Comparison of ENCODE assay signal across 17 cellular contexts in genomic region chr12:99069371-99069770, GRCh38.
DNase-seq lines count a peak whose midpoint lies in the region; ATAC-seq and TF ChIP-seq lines count a peak whose summit lies in the region.
"Had no signal": no experiment of that assay in that cellular context is flagged by ENCODE, and none has a peak within 500 bp of the region (broad histone marks: within the 10 kb centered on the region; RNA-seq: fewer than 3 reads in every experiment).

No MANE protein-coding gene starts in this region.

- no peaks in the 10 kb centered on the region for H3K79me2 ChIP-seq in neural cell (replicated peaks; ENCODE audit: insufficient read depth, low read length)

- H4K20me1 ChIP-seq in neural cell (ENCODE audit: insufficient read depth): no peaks in the 10 kb centered on the region
- H4K20me1 ChIP-seq: BLaER1 had no signal

- DNase-seq in NCI-H2227 (lab: John Stamatoyannopoulos, UW; ENCODE audit: unreplicated experiment) (peak; percentile 80), NCI-H2227 treated with DMSO at 0.1 percent for 48 hours (lab: John Stamatoyannopoulos, UW) (peak; percentile 86), brain microvascular endothelial cell (no peak), KG1 (lab: John Stamatoyannopoulos, UW) (no peak)
- DNase-seq: 8988T; ACHN; BE2C; C1 segment of cervical spinal cord; CD4-positive, alpha-beta memory T cell; CD4-positive, CD25-positive, alpha-beta regulatory T cell; CD8-positive, alpha-beta memory T cell; DMS 273 treated with DMSO at 0.1 percent for 48 hours; DMS79 treated with DMSO at 0.1 percent for 48 hours; GF-D8 had no signal

- peak overlapping the region; percentile 92 for H3K27ac ChIP-seq in neural cell (ENCODE audit: low read length)
- H3K27ac ChIP-seq in brain microvascular endothelial cell: no peak overlapping the region
- H3K27ac ChIP-seq: BLaER1 had no signal

- H3K27me3 ChIP-seq in neural cell (ENCODE audit: insufficient read depth, low read depth, low read length): no peaks in the 10 kb centered on the region
- no peaks in the 10 kb centered on the region for H3K27me3 ChIP-seq in brain microvascular endothelial cell (replicated peaks)
- H3K27me3 ChIP-seq: BE2C, BLaER1 had no signal

- ATAC-seq in HG03565 (IDR thresholded peaks at IDR 0.05; ENCODE audit: unreplicated experiment): no peak

- TF ChIP-seq EP300 in neural cell (conservative IDR thresholded peaks at IDR 0.05; ENCODE audit: poor library complexity, severe bottlenecking): peak; percentile 87

- TF ChIP-seq CTCF in neural cell (IDR thresholded peaks at IDR 0.05; ENCODE audit: poor library complexity, severe bottlenecking): peak; percentile 13
- no peak for TF ChIP-seq CTCF in brain microvascular endothelial cell (IDR thresholded peaks at IDR 0.05; ENCODE audit: low read depth, low read length, missing control alignments)

- no peaks in the 10 kb centered on the region for H3K9me2 ChIP-seq in neural cell (ENCODE audit: insufficient read depth, low read length)

- peak overlapping the region; percentile 54 for H3K4me3 ChIP-seq in neural cell (ENCODE audit: low read length)
- H3K4me3 ChIP-seq in brain microvascular endothelial cell (ENCODE audit: low read depth, low read length): no peak overlapping the region
- H3K4me3 ChIP-seq: BLaER1 had no signal

- peaks cover 9% of the 10 kb centered on the region for H3F3A ChIP-seq in neural cell (ENCODE audit: insufficient read depth, low read length, poor library complexity, severe bottlenecking)

- peak overlapping the region; percentile 57 for H3K4me2 ChIP-seq in neural cell (ENCODE audit: low read length)
- H3K4me2 ChIP-seq: BLaER1 had no signal

- H3K9ac ChIP-seq in neural cell (ENCODE audit: low read length): peak overlapping the region; percentile 50
- H3K9ac ChIP-seq: BLaER1 had no signal

- in situ Hi-C loops in brain microvascular endothelial cell (cut with HindIII; ENCODE audit: low pct_ligation_motif_present, low sequenced_read_pairs): no loop called here

- H3K36me3 ChIP-seq in neural cell (ENCODE audit: insufficient read depth, low read length) (no peaks in the 10 kb centered on the region), brain microvascular endothelial cell (replicated peaks) (no peaks in the 10 kb centered on the region)
- H3K36me3 ChIP-seq: BE2C had no signal

- no peaks in the 10 kb centered on the region for H3K9me3 ChIP-seq in neural cell (ENCODE audit: low read length)
- H3K9me3 ChIP-seq: BE2C, BLaER1 had no signal

- TF ChIP-seq RAD21 in neural cell (conservative IDR thresholded peaks at IDR 0.05): no peak

- H2AFZ ChIP-seq in neural cell (ENCODE audit: low read depth, low read length): no peak overlapping the region

TF ChIP-seq in neural cell, 6 proteins besides CTCF, POLR2A, EP300 and RAD21:
- TF ChIP-seq TAF1 (IDR thresholded peaks at IDR 0.05; ENCODE audit: low read depth): no peak
- no peak for TF ChIP-seq SMC3 (conservative IDR thresholded peaks at IDR 0.05; ENCODE audit: poor library complexity)
- TF ChIP-seq POLR2AphosphoS5 (IDR thresholded peaks at IDR 0.05): peak; percentile 8
- TF ChIP-seq EZH2 (IDR thresholded peaks at IDR 0.05; ENCODE audit: borderline replicate concordance, insufficient read depth, low read length, poor library complexity, severe bottlenecking): no peak
- TF ChIP-seq MXI1 (conservative IDR thresholded peaks at IDR 0.05; ENCODE audit: poor library complexity, severe bottlenecking): no peak
- TF ChIP-seq REST (IDR thresholded peaks at IDR 0.05; ENCODE audit: borderline replicate concordance): peak; percentile 70

Comparison
In these comparisons a context has a peak if more than half of its experiments do, and no peak if none do; other contexts are left out.
1. DNase-seq: peak in NCI-H2227 (single experiment) and NCI-H2227 treated with DMSO at 0.1 percent for 48 hours (single experiment); none in brain microvascular endothelial cell (single experiment) and KG1 (single experiment).